19 cellular contexts compared by ENCODE assay signal in the genomic region with DNA sequence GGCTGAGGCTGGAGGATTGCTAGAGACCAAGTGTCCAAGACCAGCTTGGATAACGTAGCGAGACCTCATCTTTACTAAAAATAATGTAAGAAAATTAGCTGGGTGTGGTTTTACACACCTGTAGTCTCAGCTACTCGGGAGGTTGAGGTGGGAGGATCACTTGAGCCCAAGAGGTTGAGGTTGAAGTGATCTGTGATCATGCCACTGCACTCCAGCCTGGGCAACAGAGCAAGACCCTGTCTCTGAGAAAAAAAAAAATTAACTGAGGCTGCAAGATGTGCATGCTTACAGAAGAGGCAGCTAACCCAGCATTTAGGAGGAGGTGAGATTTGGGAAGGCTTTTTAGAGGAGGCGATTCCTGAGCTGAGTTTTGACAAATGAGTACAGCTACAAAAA. TPM values are rescaled to one million over a fixed set of nuclear protein-coding genes. Genes with fewer than 3 reads are reported as not detected.
A peak's percentile ranks its signal among the peaks of the same experiment; 100 is the strongest.
DNase-seq lines count a peak whose midpoint lies in the region; ATAC-seq, FAIRE-seq and TF ChIP-seq lines count a peak whose summit lies in the region.
"Had no signal": no experiment of that assay in that cellular context is flagged by ENCODE, and none has a peak within 500 bp of the region (broad histone marks: within the 10 kb centered on the region; RNA-seq: fewer than 3 reads in every experiment).

No MANE protein-coding gene starts in this region.

- H3K4me1 Mint-ChIP-seq in type B pancreatic cell (ENCODE audit: unreplicated experiment), result peaks cover 9% of the 10 kb centered on the region
- H3K4me1 Mint-ChIP-seq: CD4-positive, CD25-positive, alpha-beta regulatory T cell; CD8-positive, alpha-beta memory T cell had no signal

- H3K27me3 ChIP-seq in left ventricle myocardium inferior (ENCODE audit: low read depth) (no peaks in the 10 kb centered on the region), K562 (ENCODE audit: control insufficient read depth in 2 of 2, insufficient read depth in 2 of 2, low read length in 2 of 2) (no peaks in the 10 kb centered on the region)
- H3K27me3 ChIP-seq: BE2C had no signal

- no peak for DNase-seq in left ventricle myocardium inferior
- no peak for DNase-seq in Right ventricle myocardium inferior (ENCODE audit: missing footprints)
- DNase-seq in K562 (ENCODE audit: extremely low read depth in 1 of 4, low spot score in 3 of 4), result no peak
- DNase-seq in type B pancreatic cell (ENCODE audit: extremely low spot score, unreplicated experiment), result no peak
- DNase-seq in pons (ENCODE audit: low spot score), result no peak
- DNase-seq in NCI-H2196 treated with DMSO at 0.1 percent for 48 hours (lab: John Stamatoyannopoulos, UW; ENCODE audit: unreplicated experiment), result no peak
- DNase-seq: ACHN; BE2C; C1 segment of cervical spinal cord; CD4-positive, CD25-positive, alpha-beta regulatory T cell; CD8-positive, alpha-beta memory T cell; COR-L47 had no signal

- H3K9me1 ChIP-seq in K562 (ENCODE audit: control insufficient read depth, insufficient read depth, low read length), result peaks cover 3% of the 10 kb centered on the region

- no peak overlapping the region for H3K4me3 ChIP-seq in left ventricle myocardium inferior
- no peak overlapping the region for H3K4me3 ChIP-seq in HEK293 (ENCODE audit: low read depth, low read length)
- no peak overlapping the region for H3K4me3 ChIP-seq in K562
- H3K4me3 ChIP-seq: HAP-1 had no signal

- H3K27ac ChIP-seq in left ventricle myocardium inferior (replicated peaks) (peak overlapping the region; percentile 58), HEK293 (ENCODE audit: extremely low read depth, low read depth, low read length) (no peak overlapping the region), K562 (ENCODE audit: extremely low read depth, low read depth, low read length) (no peak overlapping the region)

- BruUV-seq in K562 (replicated peaks; lab: Mats Ljungman, UMichigan), result no TSS peak

- TF ChIP-seq EP300 in K562 (IDR thresholded peaks at IDR 0.05; ENCODE audit: low read length), result no peak

- POLR2A ChIA-PET in HEK293 (lab: Yijun Ruan, JAX) (no interaction called here), K562 (lab: Yijun Ruan, JAX) (interaction anchor here (0.7 to 3.9 kb wide), 4 partner anchors 9 to 728 kb away, joined by 3 to 22 read pairs (median 8); a partner anchor contains a TSS)

- H3K9ac ChIP-seq in K562 (ENCODE audit: insufficient read depth in 1 of 2, low read depth in 2 of 2, low read length in 2 of 2), result no peak overlapping the region

- peak overlapping the region; percentile 20 for H3K27ac Mint-ChIP-seq in type B pancreatic cell
- H3K27ac Mint-ChIP-seq: CD4-positive, CD25-positive, alpha-beta regulatory T cell; CD8-positive, alpha-beta memory T cell had no signal

- in situ Hi-C loops in K562 (cut with MboI), result no loop called here

- H3K9me3 Mint-ChIP-seq in type B pancreatic cell, result no peaks in the 10 kb centered on the region
- H3K9me3 Mint-ChIP-seq: CD8-positive, alpha-beta memory T cell had no signal

- 70% methylated on average over 4 of the region's 4 CpGs for WGBS in K562 (ENCODE audit: insufficient coverage, low coverage, missing lambda C conversion rate)

- no peaks in the 10 kb centered on the region for H3K36me3 ChIP-seq in left ventricle myocardium inferior
- H3K36me3 ChIP-seq in HEK293 (ENCODE audit: control insufficient read depth in 2 of 2, insufficient read depth in 1 of 2, low read length in 2 of 2), result peaks cover 0 to 3% of the 10 kb centered on the region in 2 experiments; a peak in 1 of 3 replicates
- no peaks in the 10 kb centered on the region for H3K36me3 ChIP-seq in K562 (ENCODE audit: control insufficient read depth, insufficient read depth, low read length)
- H3K36me3 ChIP-seq: BE2C, HAP-1 had no signal

- no peak overlapping the region for H3K4me2 ChIP-seq in K562 (ENCODE audit: insufficient read depth, low read length)

- intact Hi-C loops in left ventricle myocardium inferior (cut with micrococcal nuclease), result no loop called here
- intact Hi-C loops in Right ventricle myocardium inferior (cut with DNase I), result loop anchor here (1.0 kb wide), 1 partner anchor 18 kb away; no protein-coding TSS in a partner anchor
- intact Hi-C loops in K562 (cut with micrococcal nuclease), result no loop called here

- no peak overlapping the region for H2AFZ ChIP-seq in K562 (ENCODE audit: low read depth, low read length)

- no peaks in the 10 kb centered on the region for H4K20me1 ChIP-seq in K562 (replicated peaks; ENCODE audit: control insufficient read depth, insufficient read depth, low read length)

- TF ChIP-seq CTCF in left ventricle myocardium inferior (IDR thresholded peaks at IDR 0.05; ENCODE audit: borderline replicate concordance) (no peak), HEK293 (tag by site-specific recombination; IDR thresholded peaks at IDR 0.05) (no peak), K562 (IDR thresholded peaks at IDR 0.05 in 2 of 3, conservative IDR thresholded peaks at IDR 0.05 in 1 of 3; ENCODE audit: insufficient read depth in 2 of 3, low read depth in 1 of 3, low read length in 3 of 3) (no peak), type B pancreatic cell (conservative IDR thresholded peaks at IDR 0.05) (no peak)

- peaks cover 69% of the 10 kb centered on the region for H3K79me2 ChIP-seq in K562 (ENCODE audit: control insufficient read depth, insufficient read depth, low read length)

- H3K4me3 Mint-ChIP-seq in type B pancreatic cell, result no peak overlapping the region
- H3K4me3 Mint-ChIP-seq: CD8-positive, alpha-beta memory T cell had no signal

- TF ChIP-seq POLR2A in K562 (conservative IDR thresholded peaks at IDR 0.05), result no peak

- peaks cover 4% of the 10 kb centered on the region for H3K36me3 Mint-ChIP-seq in type B pancreatic cell
- H3K36me3 Mint-ChIP-seq: CD4-positive, CD25-positive, alpha-beta regulatory T cell; CD8-positive, alpha-beta memory T cell had no signal

- no peak for TF ChIP-seq RAD21 in K562 (CRISPR knock-in tag; conservative IDR thresholded peaks at IDR 0.05 in 1 of 2, IDR thresholded peaks at IDR 0.05 in 1 of 2)

- CTCF ChIA-PET in HEK293 (lab: Yijun Ruan, JAX), result interaction anchor here (0.6 kb wide), 1 partner anchor 148 kb away, joined by 3 read pairs; no protein-coding TSS in a partner anchor
- CTCF ChIA-PET in K562 (lab: Yijun Ruan, JAX; ENCODE audit: low intra/inter-chr PET ratio), result no interaction called here

- H3K4me1 ChIP-seq in left ventricle myocardium inferior, result peaks cover 46% of the 10 kb centered on the region
- no peaks in the 10 kb centered on the region for H3K4me1 ChIP-seq in HEK293 (ENCODE audit: control insufficient read depth, insufficient read depth, low read length)
- peaks cover 0 to 20% of the 10 kb centered on the region in 2 experiments; a peak in 4 of 5 replicates for H3K4me1 ChIP-seq in K562 (replicated peaks in 1 of 2; ENCODE audit: control insufficient read depth in 2 of 2, insufficient read depth in 2 of 2, low read length in 2 of 2)
- H3K4me1 ChIP-seq: BE2C had no signal

- FAIRE-seq in K562 (lab: Jason Lieb, UNC), result no peak
- FAIRE-seq: A204.1, D721Med, G401.6, GM19239, H1 had no signal

- ATAC-seq in Right ventricle myocardium inferior, result no peak
- no peak for ATAC-seq in K562

- H3K9me3 ChIP-seq in left ventricle myocardium inferior (replicated peaks), result no peaks in the 10 kb centered on the region
- no peaks in the 10 kb centered on the region for H3K9me3 ChIP-seq in HEK293 (ENCODE audit: control insufficient read depth, insufficient read depth, low read depth, low read length)
- H3K9me3 ChIP-seq in K562 (replicated peaks; ENCODE audit: control insufficient read depth, insufficient read depth, low read depth, low read length), result no peaks in the 10 kb centered on the region
- H3K9me3 ChIP-seq: BE2C, HAP-1 had no signal

- H3K27me3 Mint-ChIP-seq in type B pancreatic cell, result no peaks in the 10 kb centered on the region

TF ChIP-seq in HEK293, 187 proteins besides CTCF, POLR2A, EP300 and RAD21:
- TF ChIP-seq ZNF121 (tag by site-specific recombination; IDR thresholded peaks at IDR 0.05), result peak; percentile 87
- TF ChIP-seq ZNF175 (tag by site-specific recombination; IDR thresholded peaks at IDR 0.05), result no peak

TF ChIP-seq in K562, 482 proteins besides CTCF, POLR2A, EP300 and RAD21 (continues in another document):
- TF ChIP-seq ATF1 (CRISPR knock-in tag; IDR thresholded peaks at IDR 0.05) (no peak), ATF1 (tag; IDR thresholded peaks at IDR 0.05) (no peak), HIVEP1 (CRISPR knock-in tag; IDR thresholded peaks at IDR 0.05) (no peak), ZNF584 (CRISPR knock-in tag; IDR thresholded peaks at IDR 0.05; ENCODE audit: low read depth) (no peak), ZNF121 (CRISPR knock-in tag; conservative IDR thresholded peaks at IDR 0.05) (0 out of 2 replicates have a peak, but pooled peaks have one; percentile 20)

RNA-seq across cellular contexts. Expression of a gene that starts 9.5 kb away (rescaled TPM):
- 168 TPM for total RNA-seq in left ventricle myocardium inferior
- total RNA-seq in Right ventricle myocardium inferior, result 153 TPM
- 12.9 and 19.3 TPM in 2 replicates for total RNA-seq in K562 (2011; cell fraction: chromatin; rRNA removed; ENCODE audit: low replicate concordance)
- 6.2 and 7.2 TPM in 2 replicates for total RNA-seq in K562 (2011; cell fraction: nucleolus; rRNA removed)
- total RNA-seq in K562 (2011; cell fraction: nucleoplasm; rRNA removed), result 13.3 and 19.4 TPM in 2 replicates
- 19.1 and 21.4 TPM in 2 replicates for total RNA-seq in K562 (2014; rRNA removed)
- total RNA-seq in K562 (2014; rRNA removed; fragmentation: Illumina TruSeq; extraction: Trizol), result 21.5 and 24.8 TPM in 2 replicates
- total RNA-seq in K562 (2015; rRNA removed; fragmentation: Illumina TruSeq; extraction: Trizol), result 10.4 and 12.0 TPM in 2 replicates
- 34.9 and 36.4 TPM in 2 replicates for total RNA-seq in K562 (2021)
- 71.2 and 96.6 TPM in 2 replicates for polyA plus RNA-seq in K562 (2011; rRNA removed)
- polyA plus RNA-seq in K562 (2011; cell fraction: cytosol; rRNA removed), result 43.8 and 70.9 TPM in 2 replicates
- polyA plus RNA-seq in K562 (2011; cell fraction: nucleus; rRNA removed), result 21.2 and 33.7 TPM in 2 replicates
- 15.5 and 17.3 TPM in 2 replicates for polyA plus RNA-seq in K562 (2012)
- polyA plus RNA-seq in K562 (2014; fragmentation: Illumina TruSeq; extraction: Trizol), result 32.4 and 33.1 TPM in 2 replicates
- 10 to 100 TPM; 10.9 to 15.1 TPM for polyA plus RNA-seq in K562 (2014; fragmentation: Nextera tagmentation; extraction: Ambion mirVana)
- polyA plus RNA-seq in K562 (2014; rRNA removed), result 23.3 and 24.1 TPM in 2 replicates
- polyA minus RNA-seq in K562 (2011; rRNA and poly(A)+ RNA removed), result 77.9 and 90.3 TPM in 2 replicates
- 22.5 and 30.3 TPM in 2 replicates for polyA minus RNA-seq in K562 (2011; cell fraction: cytosol; rRNA and poly(A)+ RNA removed)
- polyA minus RNA-seq in K562 (2011; cell fraction: nucleus; rRNA and poly(A)+ RNA removed), result 9.0 and 14.2 TPM in 2 replicates
- 35.2 and 80.0 TPM in 2 replicates for total RNA-seq in type B pancreatic cell (ENCODE audit: low replicate concordance)
